1 cellular context compared by ENCODE assay signal in the genomic region with DNA sequence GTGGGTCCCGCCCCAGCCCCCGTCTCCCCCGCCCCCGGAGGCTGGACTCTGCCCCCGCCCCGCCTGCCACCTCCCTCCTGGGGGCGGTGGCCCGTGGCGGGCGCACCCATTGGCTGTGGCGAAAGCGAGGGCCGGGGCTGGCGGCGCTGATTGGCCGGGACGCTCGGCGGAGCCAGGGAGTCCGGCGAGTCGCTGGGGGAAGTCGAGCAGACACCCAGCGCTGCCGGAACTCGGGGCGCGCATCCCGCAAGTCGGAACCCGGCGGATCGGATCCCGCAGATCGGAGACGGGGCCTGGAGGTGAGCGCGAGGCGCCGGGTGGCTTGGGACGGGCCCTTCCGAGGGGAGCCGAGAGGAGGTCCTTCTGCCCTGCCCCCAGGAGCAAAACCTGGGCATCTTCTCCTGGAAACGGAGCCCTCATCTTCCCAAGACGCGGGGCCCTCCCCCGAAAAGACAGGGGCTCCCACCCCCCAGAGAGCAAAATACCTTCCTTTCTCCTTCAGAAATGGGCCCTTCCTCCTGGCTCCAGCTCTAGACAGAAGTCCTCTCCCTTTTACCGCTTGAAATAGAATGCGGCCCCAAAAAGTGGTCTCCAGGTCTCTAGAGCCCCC.
TF ChIP-seq lines count a peak whose summit lies in the region.

A gene (plus strand): TSS at position 205 of the 610 bp plus-strand sequence. CDS start 61,123 bp downstream, outside the sequence.

TF ChIP-seq in HepG2, 621 proteins besides CTCF, POLR2A, EP300 and RAD21 (continued from another document and continues in another):
- TF ChIP-seq, protein P1, sequence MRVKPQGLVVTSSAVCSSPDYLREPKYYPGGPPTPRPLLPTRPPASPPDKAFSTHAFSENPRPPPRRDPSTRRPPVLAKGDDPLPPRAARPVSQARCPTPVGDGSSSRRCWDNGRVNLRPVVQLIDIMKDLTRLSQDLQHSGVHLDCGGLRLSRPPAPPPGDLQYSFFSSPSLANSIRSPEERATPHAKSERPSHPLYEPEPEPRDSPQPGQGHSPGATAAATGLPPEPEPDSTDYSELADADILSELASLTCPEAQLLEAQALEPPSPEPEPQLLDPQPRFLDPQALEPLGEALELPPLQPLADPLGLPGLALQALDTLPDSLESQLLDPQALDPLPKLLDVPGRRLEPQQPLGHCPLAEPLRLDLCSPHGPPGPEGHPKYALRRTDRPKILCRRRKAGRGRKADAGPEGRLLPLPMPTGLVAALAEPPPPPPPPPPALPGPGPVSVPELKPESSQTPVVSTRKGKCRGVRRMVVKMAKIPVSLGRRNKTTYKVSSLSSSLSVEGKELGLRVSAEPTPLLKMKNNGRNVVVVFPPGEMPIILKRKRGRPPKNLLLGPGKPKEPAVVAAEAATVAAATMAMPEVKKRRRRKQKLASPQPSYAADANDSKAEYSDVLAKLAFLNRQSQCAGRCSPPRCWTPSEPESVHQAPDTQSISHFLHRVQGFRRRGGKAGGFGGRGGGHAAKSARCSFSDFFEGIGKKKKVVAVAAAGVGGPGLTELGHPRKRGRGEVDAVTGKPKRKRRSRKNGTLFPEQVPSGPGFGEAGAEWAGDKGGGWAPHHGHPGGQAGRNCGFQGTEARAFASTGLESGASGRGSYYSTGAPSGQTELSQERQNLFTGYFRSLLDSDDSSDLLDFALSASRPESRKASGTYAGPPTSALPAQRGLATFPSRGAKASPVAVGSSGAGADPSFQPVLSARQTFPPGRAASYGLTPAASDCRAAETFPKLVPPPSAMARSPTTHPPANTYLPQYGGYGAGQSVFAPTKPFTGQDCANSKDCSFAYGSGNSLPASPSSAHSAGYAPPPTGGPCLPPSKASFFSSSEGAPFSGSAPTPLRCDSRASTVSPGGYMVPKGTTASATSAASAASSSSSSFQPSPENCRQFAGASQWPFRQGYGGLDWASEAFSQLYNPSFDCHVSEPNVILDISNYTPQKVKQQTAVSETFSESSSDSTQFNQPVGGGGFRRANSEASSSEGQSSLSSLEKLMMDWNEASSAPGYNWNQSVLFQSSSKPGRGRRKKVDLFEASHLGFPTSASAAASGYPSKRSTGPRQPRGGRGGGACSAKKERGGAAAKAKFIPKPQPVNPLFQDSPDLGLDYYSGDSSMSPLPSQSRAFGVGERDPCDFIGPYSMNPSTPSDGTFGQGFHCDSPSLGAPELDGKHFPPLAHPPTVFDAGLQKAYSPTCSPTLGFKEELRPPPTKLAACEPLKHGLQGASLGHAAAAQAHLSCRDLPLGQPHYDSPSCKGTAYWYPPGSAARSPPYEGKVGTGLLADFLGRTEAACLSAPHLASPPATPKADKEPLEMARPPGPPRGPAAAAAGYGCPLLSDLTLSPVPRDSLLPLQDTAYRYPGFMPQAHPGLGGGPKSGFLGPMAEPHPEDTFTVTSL (CRISPR knock-in tag; IDR thresholded peaks at IDR 0.05; ENCODE audit: borderline replicate concordance): no peak
- TF ChIP-seq HES4 (CRISPR knock-in tag; IDR thresholded peaks at IDR 0.05; ENCODE audit: borderline replicate concordance) (peak; percentile 20; the same call in 1 of the 2 replicates), ELF1 (CRISPR knock-in tag; IDR thresholded peaks at IDR 0.05) (peak; percentile 30; the same call in 1 of the 2 replicates), ZNF431 (CRISPR knock-in tag; IDR thresholded peaks at IDR 0.05; ENCODE audit: borderline replicate concordance, low read depth) (no peak), SNRNP70 (IDR thresholded peaks at IDR 0.05; ENCODE audit: low read depth, low read length) (no peak), ZBTB38 (CRISPR knock-in tag; IDR thresholded peaks at IDR 0.05) (no peak), ZNF768 (CRISPR knock-in tag; IDR thresholded peaks at IDR 0.05) (peak; percentile 68; the same call in 1 of the 2 replicates), GTF2F1 (IDR thresholded peaks at IDR 0.05; ENCODE audit: low read length) (no peak), ZNF160 (CRISPR knock-in tag; IDR thresholded peaks at IDR 0.05) (peak; percentile 58; the same call in 1 of the 2 replicates), NPAS2 (CRISPR knock-in tag; IDR thresholded peaks at IDR 0.05; ENCODE audit: borderline replicate concordance) (no peak), SKI (IDR thresholded peaks at IDR 0.05; ENCODE audit: partially characterized antibody) (peak; percentile 90), ZNF335 (CRISPR knock-in tag; IDR thresholded peaks at IDR 0.05) (no peak), MEF2D (CRISPR knock-in tag; IDR thresholded peaks at IDR 0.05) (no peak), RFX1 (IDR thresholded peaks at IDR 0.05) (no peak), CAMTA2 (CRISPR knock-in tag; IDR thresholded peaks at IDR 0.05; ENCODE audit: borderline replicate concordance) (peak; percentile 94; the same call in 1 of the 2 replicates), SMAD9 (CRISPR knock-in tag; IDR thresholded peaks at IDR 0.05) (no peak), FOXM1 (CRISPR knock-in tag; IDR thresholded peaks at IDR 0.05) (no peak), ZNF224 (CRISPR knock-in tag; IDR thresholded peaks at IDR 0.05) (no peak), GZF1 (CRISPR knock-in tag; IDR thresholded peaks at IDR 0.05) (no peak), ZNF354B (CRISPR knock-in tag; IDR thresholded peaks at IDR 0.05) (no peak), ZNF430 (CRISPR knock-in tag; IDR thresholded peaks at IDR 0.05) (no peak)
- TF ChIP-seq, protein P2, sequence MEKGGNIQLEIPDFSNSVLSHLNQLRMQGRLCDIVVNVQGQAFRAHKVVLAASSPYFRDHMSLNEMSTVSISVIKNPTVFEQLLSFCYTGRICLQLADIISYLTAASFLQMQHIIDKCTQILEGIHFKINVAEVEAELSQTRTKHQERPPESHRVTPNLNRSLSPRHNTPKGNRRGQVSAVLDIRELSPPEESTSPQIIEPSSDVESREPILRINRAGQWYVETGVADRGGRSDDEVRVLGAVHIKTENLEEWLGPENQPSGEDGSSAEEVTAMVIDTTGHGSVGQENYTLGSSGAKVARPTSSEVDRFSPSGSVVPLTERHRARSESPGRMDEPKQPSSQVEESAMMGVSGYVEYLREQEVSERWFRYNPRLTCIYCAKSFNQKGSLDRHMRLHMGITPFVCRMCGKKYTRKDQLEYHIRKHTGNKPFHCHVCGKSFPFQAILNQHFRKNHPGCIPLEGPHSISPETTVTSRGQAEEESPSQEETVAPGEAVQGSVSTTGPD (CRISPR knock-in tag; IDR thresholded peaks at IDR 0.05): no peak
- TF ChIP-seq, protein P3, sequence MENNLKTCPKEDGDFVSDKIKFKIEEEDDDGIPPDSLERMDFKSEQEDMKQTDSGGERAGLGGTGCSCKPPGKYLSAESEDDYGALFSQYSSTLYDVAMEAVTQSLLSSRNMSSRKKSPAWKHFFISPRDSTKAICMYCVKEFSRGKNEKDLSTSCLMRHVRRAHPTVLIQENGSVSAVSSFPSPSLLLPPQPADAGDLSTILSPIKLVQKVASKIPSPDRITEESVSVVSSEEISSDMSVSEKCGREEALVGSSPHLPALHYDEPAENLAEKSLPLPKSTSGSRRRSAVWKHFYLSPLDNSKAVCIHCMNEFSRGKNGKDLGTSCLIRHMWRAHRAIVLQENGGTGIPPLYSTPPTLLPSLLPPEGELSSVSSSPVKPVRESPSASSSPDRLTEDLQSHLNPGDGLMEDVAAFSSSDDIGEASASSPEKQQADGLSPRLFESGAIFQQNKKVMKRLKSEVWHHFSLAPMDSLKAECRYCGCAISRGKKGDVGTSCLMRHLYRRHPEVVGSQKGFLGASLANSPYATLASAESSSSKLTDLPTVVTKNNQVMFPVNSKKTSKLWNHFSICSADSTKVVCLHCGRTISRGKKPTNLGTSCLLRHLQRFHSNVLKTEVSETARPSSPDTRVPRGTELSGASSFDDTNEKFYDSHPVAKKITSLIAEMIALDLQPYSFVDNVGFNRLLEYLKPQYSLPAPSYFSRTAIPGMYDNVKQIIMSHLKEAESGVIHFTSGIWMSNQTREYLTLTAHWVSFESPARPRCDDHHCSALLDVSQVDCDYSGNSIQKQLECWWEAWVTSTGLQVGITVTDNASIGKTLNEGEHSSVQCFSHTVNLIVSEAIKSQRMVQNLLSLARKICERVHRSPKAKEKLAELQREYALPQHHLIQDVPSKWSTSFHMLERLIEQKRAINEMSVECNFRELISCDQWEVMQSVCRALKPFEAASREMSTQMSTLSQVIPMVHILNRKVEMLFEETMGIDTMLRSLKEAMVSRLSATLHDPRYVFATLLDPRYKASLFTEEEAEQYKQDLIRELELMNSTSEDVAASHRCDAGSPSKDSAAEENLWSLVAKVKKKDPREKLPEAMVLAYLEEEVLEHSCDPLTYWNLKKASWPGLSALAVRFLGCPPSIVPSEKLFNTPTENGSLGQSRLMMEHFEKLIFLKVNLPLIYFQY (CRISPR knock-in tag; IDR thresholded peaks at IDR 0.05; ENCODE audit: borderline replicate concordance): peak; percentile 40; the same call in 1 of the 2 replicates
- TF ChIP-seq, protein P4, sequence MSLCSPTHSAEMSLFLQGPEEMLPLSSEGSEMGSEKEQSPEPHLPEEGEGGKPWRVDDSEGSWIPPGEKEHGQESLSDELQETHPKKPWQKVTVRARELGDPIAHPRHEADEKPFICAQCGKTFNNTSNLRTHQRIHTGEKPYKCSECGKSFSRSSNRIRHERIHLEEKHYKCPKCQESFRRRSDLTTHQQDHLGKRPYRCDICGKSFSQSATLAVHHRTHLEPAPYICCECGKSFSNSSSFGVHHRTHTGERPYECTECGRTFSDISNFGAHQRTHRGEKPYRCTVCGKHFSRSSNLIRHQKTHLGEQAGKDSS (CRISPR knock-in tag; IDR thresholded peaks at IDR 0.05; ENCODE audit: borderline replicate concordance, low read depth): peak; percentile 80
- TF ChIP-seq, protein P5, sequence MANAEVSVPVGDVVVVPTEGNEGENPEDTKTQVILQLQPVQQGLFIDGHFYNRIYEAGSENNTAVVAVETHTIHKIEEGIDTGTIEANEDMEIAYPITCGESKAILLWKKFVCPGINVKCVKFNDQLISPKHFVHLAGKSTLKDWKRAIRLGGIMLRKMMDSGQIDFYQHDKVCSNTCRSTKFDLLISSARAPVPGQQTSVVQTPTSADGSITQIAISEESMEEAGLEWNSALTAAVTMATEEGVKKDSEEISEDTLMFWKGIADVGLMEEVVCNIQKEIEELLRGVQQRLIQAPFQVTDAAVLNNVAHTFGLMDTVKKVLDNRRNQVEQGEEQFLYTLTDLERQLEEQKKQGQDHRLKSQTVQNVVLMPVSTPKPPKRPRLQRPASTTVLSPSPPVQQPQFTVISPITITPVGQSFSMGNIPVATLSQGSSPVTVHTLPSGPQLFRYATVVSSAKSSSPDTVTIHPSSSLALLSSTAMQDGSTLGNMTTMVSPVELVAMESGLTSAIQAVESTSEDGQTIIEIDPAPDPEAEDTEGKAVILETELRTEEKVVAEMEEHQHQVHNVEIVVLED (CRISPR knock-in tag; IDR thresholded peaks at IDR 0.05; ENCODE audit: borderline replicate concordance): peak; percentile 51; the same call in 1 of the 2 replicates
- TF ChIP-seq, protein P6, sequence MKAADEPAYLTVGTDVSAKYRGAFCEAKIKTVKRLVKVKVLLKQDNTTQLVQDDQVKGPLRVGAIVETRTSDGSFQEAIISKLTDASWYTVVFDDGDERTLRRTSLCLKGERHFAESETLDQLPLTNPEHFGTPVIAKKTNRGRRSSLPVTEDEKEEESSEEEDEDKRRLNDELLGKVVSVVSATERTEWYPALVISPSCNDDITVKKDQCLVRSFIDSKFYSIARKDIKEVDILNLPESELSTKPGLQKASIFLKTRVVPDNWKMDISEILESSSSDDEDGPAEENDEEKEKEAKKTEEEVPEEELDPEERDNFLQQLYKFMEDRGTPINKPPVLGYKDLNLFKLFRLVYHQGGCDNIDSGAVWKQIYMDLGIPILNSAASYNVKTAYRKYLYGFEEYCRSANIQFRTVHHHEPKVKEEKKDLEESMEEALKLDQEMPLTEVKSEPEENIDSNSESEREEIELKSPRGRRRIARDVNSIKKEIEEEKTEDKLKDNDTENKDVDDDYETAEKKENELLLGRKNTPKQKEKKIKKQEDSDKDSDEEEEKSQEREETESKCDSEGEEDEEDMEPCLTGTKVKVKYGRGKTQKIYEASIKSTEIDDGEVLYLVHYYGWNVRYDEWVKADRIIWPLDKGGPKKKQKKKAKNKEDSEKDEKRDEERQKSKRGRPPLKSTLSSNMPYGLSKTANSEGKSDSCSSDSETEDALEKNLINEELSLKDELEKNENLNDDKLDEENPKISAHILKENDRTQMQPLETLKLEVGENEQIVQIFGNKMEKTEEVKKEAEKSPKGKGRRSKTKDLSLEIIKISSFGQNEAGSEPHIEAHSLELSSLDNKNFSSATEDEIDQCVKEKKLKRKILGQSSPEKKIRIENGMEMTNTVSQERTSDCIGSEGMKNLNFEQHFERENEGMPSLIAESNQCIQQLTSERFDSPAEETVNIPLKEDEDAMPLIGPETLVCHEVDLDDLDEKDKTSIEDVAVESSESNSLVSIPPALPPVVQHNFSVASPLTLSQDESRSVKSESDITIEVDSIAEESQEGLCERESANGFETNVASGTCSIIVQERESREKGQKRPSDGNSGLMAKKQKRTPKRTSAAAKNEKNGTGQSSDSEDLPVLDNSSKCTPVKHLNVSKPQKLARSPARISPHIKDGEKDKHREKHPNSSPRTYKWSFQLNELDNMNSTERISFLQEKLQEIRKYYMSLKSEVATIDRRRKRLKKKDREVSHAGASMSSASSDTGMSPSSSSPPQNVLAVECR (CRISPR knock-in tag; IDR thresholded peaks at IDR 0.05; ENCODE audit: borderline replicate concordance): peak; percentile 98
- TF ChIP-seq, protein P7, sequence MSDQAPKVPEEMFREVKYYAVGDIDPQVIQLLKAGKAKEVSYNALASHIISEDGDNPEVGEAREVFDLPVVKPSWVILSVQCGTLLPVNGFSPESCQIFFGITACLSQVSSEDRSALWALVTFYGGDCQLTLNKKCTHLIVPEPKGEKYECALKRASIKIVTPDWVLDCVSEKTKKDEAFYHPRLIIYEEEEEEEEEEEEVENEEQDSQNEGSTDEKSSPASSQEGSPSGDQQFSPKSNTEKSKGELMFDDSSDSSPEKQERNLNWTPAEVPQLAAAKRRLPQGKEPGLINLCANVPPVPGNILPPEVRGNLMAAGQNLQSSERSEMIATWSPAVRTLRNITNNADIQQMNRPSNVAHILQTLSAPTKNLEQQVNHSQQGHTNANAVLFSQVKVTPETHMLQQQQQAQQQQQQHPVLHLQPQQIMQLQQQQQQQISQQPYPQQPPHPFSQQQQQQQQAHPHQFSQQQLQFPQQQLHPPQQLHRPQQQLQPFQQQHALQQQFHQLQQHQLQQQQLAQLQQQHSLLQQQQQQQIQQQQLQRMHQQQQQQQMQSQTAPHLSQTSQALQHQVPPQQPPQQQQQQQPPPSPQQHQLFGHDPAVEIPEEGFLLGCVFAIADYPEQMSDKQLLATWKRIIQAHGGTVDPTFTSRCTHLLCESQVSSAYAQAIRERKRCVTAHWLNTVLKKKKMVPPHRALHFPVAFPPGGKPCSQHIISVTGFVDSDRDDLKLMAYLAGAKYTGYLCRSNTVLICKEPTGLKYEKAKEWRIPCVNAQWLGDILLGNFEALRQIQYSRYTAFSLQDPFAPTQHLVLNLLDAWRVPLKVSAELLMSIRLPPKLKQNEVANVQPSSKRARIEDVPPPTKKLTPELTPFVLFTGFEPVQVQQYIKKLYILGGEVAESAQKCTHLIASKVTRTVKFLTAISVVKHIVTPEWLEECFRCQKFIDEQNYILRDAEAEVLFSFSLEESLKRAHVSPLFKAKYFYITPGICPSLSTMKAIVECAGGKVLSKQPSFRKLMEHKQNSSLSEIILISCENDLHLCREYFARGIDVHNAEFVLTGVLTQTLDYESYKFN (CRISPR knock-in tag; conservative IDR thresholded peaks at IDR 0.05): peak; percentile 67
